ENCODE assay signal across 8 cellular contexts in genomic region chr10:69449841-69450240, GRCh38. TPM values are rescaled to one million over a fixed set of nuclear protein-coding genes. Genes with fewer than 3 reads are reported as not detected.
A peak's percentile ranks its signal among the peaks of the same experiment; 100 is the strongest.
DNase-seq lines count a peak whose midpoint lies in the region; ATAC-seq and TF ChIP-seq lines count a peak whose summit lies in the region.

No MANE protein-coding gene starts in this region.

- ATAC-seq in GM19452 (IDR thresholded peaks at IDR 0.05; ENCODE audit: unreplicated experiment) (peak; percentile 58), HG03460 (IDR thresholded peaks at IDR 0.05; ENCODE audit: unreplicated experiment) (no peak)

- peak overlapping the region in 6 of 11 experiments; percentile 0 to 55 (median 50); a peak in 11 of 22 replicates for H3K27ac ChIP-seq in BLaER1 treated with 17β-estradiol and CSF1 and Interleukin-3, amounts not matched to agents 10 nM and 100 nM

- peaks cover 16% of the 10 kb centered on the region for H3K4me1 Mint-ChIP-seq in neural crest cell

- no peaks in the 10 kb centered on the region for H4K20me1 ChIP-seq in BLaER1 treated with 17β-estradiol and CSF1 and Interleukin-3, amounts not matched to agents 10 nM and 100 nM

- no peak overlapping the region for H3K27ac Mint-ChIP-seq in neural crest cell (ENCODE audit: unreplicated experiment)

- H3K4me1 ChIP-seq in BLaER1 treated with 17β-estradiol and CSF1 and Interleukin-3, amounts not matched to agents 10 nM and 100 nM = peaks cover 27 to 98% (median 83%) of the 10 kb centered on the region in 10 experiments

- H3K36me3 ChIP-seq in BLaER1 treated with 17β-estradiol and CSF1 and Interleukin-3, amounts not matched to agents 10 nM and 100 nM = peaks cover 0 to 7% (median 0%) of the 10 kb centered on the region in 11 experiments; a peak in 3 of 22 replicates

- peak overlapping the region in 2 of 11 experiments; percentile 18 to 34; a peak in 4 of 22 replicates for H3K9ac ChIP-seq in BLaER1 treated with 17β-estradiol and CSF1 and Interleukin-3, amounts not matched to agents 10 nM and 100 nM

- H3K9me3 ChIP-seq in BLaER1 treated with 17β-estradiol and CSF1 and Interleukin-3, amounts not matched to agents 10 nM and 100 nM (replicated peaks in 1 of 11) = no peaks in the 10 kb centered on the region

- no peak overlapping the region for H3K4me3 ChIP-seq in BLaER1 treated with 17β-estradiol and CSF1 and Interleukin-3, amounts not matched to agents 10 nM and 100 nM
- no peak overlapping the region for H3K4me3 ChIP-seq in fibroblast of villous mesenchyme (ENCODE audit: low read depth, low read length)

- no peaks in the 10 kb centered on the region for H3K36me3 Mint-ChIP-seq in neural crest cell (ENCODE audit: low read depth)

- peak overlapping the region; percentile 70 for H3K4me3 Mint-ChIP-seq in neural crest cell

- peak overlapping the region in 10 of 11 experiments; percentile 19 to 99 (median 98); a peak in 18 of 22 replicates for H3K4me2 ChIP-seq in BLaER1 treated with 17β-estradiol and CSF1 and Interleukin-3, amounts not matched to agents 10 nM and 100 nM

- H3K9me3 Mint-ChIP-seq in neural crest cell = no peaks in the 10 kb centered on the region

- DNase-seq in NCI-H345 treated with DMSO at 0.1 percent for 48 hours (lab: John Stamatoyannopoulos, UW; ENCODE audit: unreplicated experiment) = peak; percentile 10
- DNase-seq in activated CD8-positive, alpha-beta memory T cell treated with anti-CD3 and anti-CD28 coated beads, Interleukin-2, amount 50 U/mL, for 48 hours = peak; percentile 61
- DNase-seq in fibroblast of villous mesenchyme (ENCODE audit: low read depth) = peak; percentile 89
- peak; percentile 59 for DNase-seq in neural crest cell (ENCODE audit: low read depth, low spot score)
- DNase-seq in GDM1 (lab: John Stamatoyannopoulos, UW) = no peak

- H3K27me3 Mint-ChIP-seq in neural crest cell (ENCODE audit: low read depth) = peaks cover 20% of the 10 kb centered on the region

- no peaks in the 10 kb centered on the region for H3K27me3 ChIP-seq in BLaER1 treated with 17β-estradiol and CSF1 and Interleukin-3, amounts not matched to agents 10 nM and 100 nM

- TF ChIP-seq CTCF in fibroblast of villous mesenchyme (IDR thresholded peaks at IDR 0.05; ENCODE audit: insufficient read depth, low read depth, low read length) = peak; percentile 75
- TF ChIP-seq CTCF in neural crest cell (conservative IDR thresholded peaks at IDR 0.05) = peak; percentile 63

RNA-seq across cellular contexts. Expression of gene TSPAN15, which starts 1.4 kb away (rescaled TPM):
- total RNA-seq in fibroblast of villous mesenchyme = 5.5 and 6.0 TPM in 2 replicates
- 11.5 and 12.3 TPM in 2 replicates for total RNA-seq in neural crest cell

RNA-seq across cellular contexts. Expression of gene TACR2, which starts 33.1 kb away (rescaled TPM):
- under 0.01 TPM in 1 of 2 replicates, not detected in the other for total RNA-seq in fibroblast of villous mesenchyme
- total RNA-seq in neural crest cell = not detected in 2 replicates
